Comparison of ENCODE assay signal across 8 cellular contexts in genomic region chr10:43408331-43408709, GRCh38. TPM values are rescaled to one million over a fixed set of nuclear protein-coding genes. Genes with fewer than 3 reads are reported as not detected.
DNase-seq lines count a peak whose midpoint lies in the region; ATAC-seq and TF ChIP-seq lines count a peak whose summit lies in the region.

No MANE protein-coding gene starts in this region.

- peak overlapping the region; percentile 95 for H3K27ac ChIP-seq in DOHH2 (ENCODE audit: low read depth, low read length)
- H3K27ac ChIP-seq in mammary epithelial cell (ENCODE audit: insufficient read depth, low read depth, low read length) = peak overlapping the region; percentile 97
- H3K27ac ChIP-seq in muscle layer of colon (ENCODE audit: low read depth, low read length) = peak overlapping the region; percentile 96

- no peaks in the 10 kb centered on the region for H3K27me3 ChIP-seq in DOHH2 (ENCODE audit: control insufficient read depth, low read length)
- no peaks in the 10 kb centered on the region for H3K27me3 ChIP-seq in mammary epithelial cell (ENCODE audit: insufficient read depth, low read length)
- no peaks in the 10 kb centered on the region for H3K27me3 ChIP-seq in muscle layer of colon (ENCODE audit: control insufficient read depth in 1 of 2, insufficient read depth in 2 of 2, low read length in 2 of 2)

- H3K36me3 ChIP-seq in DOHH2 (ENCODE audit: control insufficient read depth, low read length) = peaks cover 54% of the 10 kb centered on the region
- no peaks in the 10 kb centered on the region for H3K36me3 ChIP-seq in mammary epithelial cell (ENCODE audit: insufficient read depth, low read length)
- no peaks in the 10 kb centered on the region for H3K36me3 ChIP-seq in muscle layer of colon (ENCODE audit: insufficient read depth, low read length)

- TF ChIP-seq CTCF in DOHH2 (IDR thresholded peaks at IDR 0.05; ENCODE audit: low read depth, low read length, poor library complexity, severe bottlenecking) = no peak
- TF ChIP-seq CTCF in mammary epithelial cell (conservative IDR thresholded peaks at IDR 0.05 in 1 of 2, IDR thresholded peaks at IDR 0.05 in 1 of 2; ENCODE audit: extremely low read depth in 1 of 2, insufficient read depth in 1 of 2, low read depth in 1 of 2, low read length in 2 of 2) = no peak

- H3K9me2 ChIP-seq in DOHH2 (replicated peaks; ENCODE audit: control insufficient read depth, low read length) = no peaks in the 10 kb centered on the region

- H3K4me3 ChIP-seq in DOHH2 (ENCODE audit: low read length) (peak overlapping the region; percentile 85), mammary epithelial cell (replicated peaks in 1 of 3; ENCODE audit: insufficient read depth in 1 of 3, low read depth in 2 of 3, low read length in 3 of 3) (peak overlapping the region; percentile 72 to 93 (median 89)), muscle layer of colon (ENCODE audit: low read depth in 1 of 2, low read length in 2 of 2) (peak overlapping the region; percentile 55 to 83)

- peaks cover 21% of the 10 kb centered on the region for H4K20me1 ChIP-seq in DOHH2 (ENCODE audit: control insufficient read depth, insufficient read depth, low read depth, low read length)
- H4K20me1 ChIP-seq in mammary epithelial cell (ENCODE audit: insufficient read depth, low read length) = no peaks in the 10 kb centered on the region

- peak overlapping the region; percentile 22 for H2AFZ ChIP-seq in mammary epithelial cell (ENCODE audit: low read depth, low read length)

- intact Hi-C loops in mammary epithelial cell (cut with micrococcal nuclease) = loop anchor here (2.0 kb wide), 1 partner anchor 16 kb away; no protein-coding TSS in a partner anchor

- dilution Hi-C loops in mammary epithelial cell (cut with HindIII; ENCODE audit: low sequenced_read_pairs) = no loop called here

- H3K9me3 ChIP-seq in DOHH2 (ENCODE audit: control insufficient read depth, insufficient read depth, low read length) (no peaks in the 10 kb centered on the region), mammary epithelial cell (replicated peaks; ENCODE audit: insufficient read depth, low read length) (no peaks in the 10 kb centered on the region), muscle layer of colon (ENCODE audit: low read length) (no peaks in the 10 kb centered on the region)

- BruUV-seq in mammary epithelial cell (replicated peaks; lab: Mats Ljungman, UMichigan) = no TSS peak

- peaks cover 69% of the 10 kb centered on the region for H3K79me2 ChIP-seq in DOHH2 (ENCODE audit: control insufficient read depth, low read length)
- H3K79me2 ChIP-seq in mammary epithelial cell (ENCODE audit: insufficient read depth, low read length) = peaks cover 56% of the 10 kb centered on the region

- 2% methylated on average over 11 of the region's 31 CpGs for WGBS in mammary epithelial cell (ENCODE audit: low coverage, missing lambda C conversion rate)

- CTCF ChIA-PET in mammary epithelial cell (lab: Charles Lee; ENCODE audit: low non-redundant PET) = no interaction called here

- peak; percentile 0 for ATAC-seq in HG03432 (IDR thresholded peaks at IDR 0.05; ENCODE audit: unreplicated experiment)
- no peak for ATAC-seq in HG03159 (IDR thresholded peaks at IDR 0.05; ENCODE audit: unreplicated experiment)
- no peak for ATAC-seq in GM19328 (IDR thresholded peaks at IDR 0.05; ENCODE audit: unreplicated experiment)

- peak overlapping the region; percentile 90 for H3K9ac ChIP-seq in mammary epithelial cell (ENCODE audit: insufficient read depth, low read length)
- H3K9ac ChIP-seq in muscle layer of colon (ENCODE audit: low read length) = peak overlapping the region; percentile 80

- DNase-seq in mammary epithelial cell (no peak), activated gamma-delta T cell treated with Interleukin-2 at 50 U/mL for 16 hours (no peak), occipital lobe (lab: John Stamatoyannopoulos, UW) (no peak)

- H3K4me2 ChIP-seq in DOHH2 (ENCODE audit: low read length) (peak overlapping the region; percentile 88), mammary epithelial cell (ENCODE audit: insufficient read depth, low read depth, low read length) (peak overlapping the region; percentile 91)

- peaks cover 33% of the 10 kb centered on the region for H3K4me1 ChIP-seq in DOHH2 (ENCODE audit: control insufficient read depth, low read length)
- peaks cover 28% of the 10 kb centered on the region for H3K4me1 ChIP-seq in mammary epithelial cell (ENCODE audit: insufficient read depth, low read length)
- H3K4me1 ChIP-seq in muscle layer of colon (ENCODE audit: insufficient read depth, low read length) = peaks cover 26% of the 10 kb centered on the region

- H3F3A ChIP-seq in DOHH2 (ENCODE audit: control insufficient read depth, insufficient read depth) = peaks cover 39% of the 10 kb centered on the region

- in situ Hi-C loops in mammary epithelial cell (cut with MboI; ENCODE audit: low sequenced_read_pairs in 2 of 2) = loop anchor here in 1 of 2 donors (5.0 kb wide), 1 partner anchor 44 kb away; no protein-coding TSS in a partner anchor

RNA-seq across cellular contexts. Expression of gene HNRNPF, which starts 0.7 kb away (rescaled TPM):
- total RNA-seq in mammary epithelial cell (100 to 1,000 TPM; 149 to 228 TPM), occipital lobe (110 TPM)
- polyA plus RNA-seq in mammary epithelial cell = 254 TPM
- 176 TPM for polyA minus RNA-seq in mammary epithelial cell

RNA-seq across cellular contexts. Expression of gene ZNF487, which starts 28.6 kb away (rescaled TPM):
- 1 to 10 TPM; 3.2 to 3.8 TPM for total RNA-seq in mammary epithelial cell
- polyA plus RNA-seq in mammary epithelial cell = 2.5 TPM
- not detected for polyA minus RNA-seq in mammary epithelial cell
- total RNA-seq in occipital lobe = 9.7 TPM

RNA-seq across cellular contexts. Expression of gene FXYD4, which starts 36.9 kb away (rescaled TPM):
- total RNA-seq in mammary epithelial cell (not detected), occipital lobe (not detected)
- polyA plus RNA-seq in mammary epithelial cell = not detected
- not detected for polyA minus RNA-seq in mammary epithelial cell
